ENCODE assay signal across 18 cellular contexts in genomic region chr2:26164641-26165211, GRCh38. TPM values are rescaled to one million over a fixed set of nuclear protein-coding genes. Genes with fewer than 3 reads are reported as not detected.
DNase-seq lines count a peak whose midpoint lies in the region; ATAC-seq and TF ChIP-seq lines count a peak whose summit lies in the region.
"Had no signal": no experiment of that assay in that cellular context is flagged by ENCODE, and none has a peak within 500 bp of the region (broad histone marks: within the 10 kb centered on the region; RNA-seq: fewer than 3 reads in every experiment).

No MANE protein-coding gene starts in this region.

- no peak for TF ChIP-seq POLR2A in ovary (IDR thresholded peaks at IDR 0.05)

- H3K4me1 ChIP-seq in right atrium auricular region (no peaks in the 10 kb centered on the region), ovary (ENCODE audit: insufficient read depth) (no peaks in the 10 kb centered on the region)
- H3K4me1 ChIP-seq: Caco-2 had no signal

- peak overlapping the region; percentile 59 to 65 for H3K27ac ChIP-seq in right atrium auricular region
- H3K27ac ChIP-seq in ovary: no peak overlapping the region

- 83 to 86% (median 85%) methylated on average over 8 of the region's 8 CpGs for WGBS in ovary, 3 donors

- H3K4me3 Mint-ChIP-seq in stimulated activated naive CD8-positive, alpha-beta T cell treated with anti-CD3 and anti-CD28 coated beads, Interleukin-15, Interleukin-2, amounts not matched to agents 100 ng/mL and 50 ng/mL, for 24 hours: no peak overlapping the region
- H3K4me3 Mint-ChIP-seq: B cell; CD4-positive, CD25-positive, alpha-beta regulatory T cell; GM23338 had no signal

- H3K9me3 ChIP-seq in right atrium auricular region (no peaks in the 10 kb centered on the region), ovary (no peaks in the 10 kb centered on the region)
- H3K9me3 ChIP-seq: Caco-2 had no signal

- H3K36me3 ChIP-seq in right atrium auricular region (no peaks in the 10 kb centered on the region), ovary (no peaks in the 10 kb centered on the region)

- TF ChIP-seq CTCF in right atrium auricular region (IDR thresholded peaks at IDR 0.05) (no peak), ovary (IDR thresholded peaks at IDR 0.05) (no peak)

- intact Hi-C loops in posterior vena cava (cut with DNase I): no loop called here
- intact Hi-C loops in ovary (cut with DNase I): no loop called here

- no peaks in the 10 kb centered on the region for H3K27me3 ChIP-seq in right atrium auricular region
- no peaks in the 10 kb centered on the region for H3K27me3 ChIP-seq in ovary

- TF ChIP-seq EP300 in ovary (IDR thresholded peaks at IDR 0.05): no peak

- H3K4me3 ChIP-seq in right atrium auricular region (no peak overlapping the region), ovary (no peak overlapping the region)
- H3K4me3 ChIP-seq: GM23338 had no signal

- no peak for DNase-seq in stimulated activated naive CD8-positive, alpha-beta T cell treated with anti-CD3 and anti-CD28 coated beads, Interleukin-15, Interleukin-2, amounts not matched to agents 100 U/mL and 50 U/mL, for 24 hours
- DNase-seq in right atrium auricular region (ENCODE audit: low spot score): no peak
- peak; percentile 52 for DNase-seq in posterior vena cava (ENCODE audit: low spot score)
- DNase-seq in putamen (ENCODE audit: low spot score): no peak
- DNase-seq in RKO (ENCODE audit: low spot score): no peak
- DNase-seq in ovary: no peak
- DNase-seq: Caco-2; CD4-positive, CD25-positive, alpha-beta regulatory T cell; DMS153; EL; KG1; NCI-H1048; NCI-H1436 treated with DMSO at 0.1 percent for 48 hours; NCI-H2081; NCI-H510A treated with DMSO at 0.1 percent for 48 hours had no signal

- peaks cover 1% of the 10 kb centered on the region for H3K27me3 Mint-ChIP-seq in stimulated activated naive CD8-positive, alpha-beta T cell treated with anti-CD3 and anti-CD28 coated beads, Interleukin-15, Interleukin-2, amounts not matched to agents 100 ng/mL and 50 ng/mL, for 24 hours

- no peaks in the 10 kb centered on the region for H3K9me3 Mint-ChIP-seq in stimulated activated naive CD8-positive, alpha-beta T cell treated with anti-CD3 and anti-CD28 coated beads, Interleukin-15, Interleukin-2, amounts not matched to agents 100 ng/mL and 50 ng/mL, for 24 hours
- H3K9me3 Mint-ChIP-seq: CD4-positive, CD25-positive, alpha-beta regulatory T cell; GM23338 had no signal

- no peak for ATAC-seq in stimulated activated naive CD8-positive, alpha-beta T cell treated with anti-CD3 and anti-CD28 coated beads, Interleukin-15, Interleukin-2, amounts not matched to agents 100 U/mL and 50 U/mL, for 24 hours
- ATAC-seq: GM23338 had no signal

- no peaks in the 10 kb centered on the region for H3K4me1 Mint-ChIP-seq in stimulated activated naive CD8-positive, alpha-beta T cell treated with anti-CD3 and anti-CD28 coated beads, Interleukin-15, Interleukin-2, amounts not matched to agents 100 ng/mL and 50 ng/mL, for 24 hours (ENCODE audit: low read depth)
- H3K4me1 Mint-ChIP-seq: B cell; CD4-positive, CD25-positive, alpha-beta regulatory T cell; GM23338 had no signal

- H3K27ac Mint-ChIP-seq in stimulated activated naive CD8-positive, alpha-beta T cell treated with anti-CD3 and anti-CD28 coated beads, Interleukin-15, Interleukin-2, amounts not matched to agents 100 ng/mL and 50 ng/mL, for 24 hours: peak overlapping the region; percentile 55
- H3K27ac Mint-ChIP-seq: B cell; CD4-positive, CD25-positive, alpha-beta regulatory T cell; GM23338 had no signal

- H3K36me3 Mint-ChIP-seq in stimulated activated naive CD8-positive, alpha-beta T cell treated with anti-CD3 and anti-CD28 coated beads, Interleukin-15, Interleukin-2, amounts not matched to agents 100 ng/mL and 50 ng/mL, for 24 hours (ENCODE audit: low read depth): no peaks in the 10 kb centered on the region

RNA-seq across cellular contexts. Expression of gene GAREM2, which starts 8.2 kb away (rescaled TPM):
- 10 to 100 TPM in 1 of 2 donors, 1 to 10 TPM in 1; 3.0 to 48.4 TPM for total RNA-seq in right atrium auricular region
- 1 to 10 TPM; 6.3 to 6.9 TPM for total RNA-seq in posterior vena cava
- 10 to 100 TPM in 1 of 7 donors, 1 to 10 TPM in 6; 1.0 to 13.5 (median 6.2) TPM for total RNA-seq in ovary
- polyA plus RNA-seq in ovary: 1 to 10 TPM; 2.4 to 3.1 TPM

Comparison
In these comparisons a context has a peak if more than half of its experiments do, and no peak if none do; other contexts are left out.
1. H3K27ac ChIP-seq: peak in right atrium auricular region (2 of 2); none in ovary (0 of 2).